ENCODE assay signal across 1 cellular context in the genomic region with DNA sequence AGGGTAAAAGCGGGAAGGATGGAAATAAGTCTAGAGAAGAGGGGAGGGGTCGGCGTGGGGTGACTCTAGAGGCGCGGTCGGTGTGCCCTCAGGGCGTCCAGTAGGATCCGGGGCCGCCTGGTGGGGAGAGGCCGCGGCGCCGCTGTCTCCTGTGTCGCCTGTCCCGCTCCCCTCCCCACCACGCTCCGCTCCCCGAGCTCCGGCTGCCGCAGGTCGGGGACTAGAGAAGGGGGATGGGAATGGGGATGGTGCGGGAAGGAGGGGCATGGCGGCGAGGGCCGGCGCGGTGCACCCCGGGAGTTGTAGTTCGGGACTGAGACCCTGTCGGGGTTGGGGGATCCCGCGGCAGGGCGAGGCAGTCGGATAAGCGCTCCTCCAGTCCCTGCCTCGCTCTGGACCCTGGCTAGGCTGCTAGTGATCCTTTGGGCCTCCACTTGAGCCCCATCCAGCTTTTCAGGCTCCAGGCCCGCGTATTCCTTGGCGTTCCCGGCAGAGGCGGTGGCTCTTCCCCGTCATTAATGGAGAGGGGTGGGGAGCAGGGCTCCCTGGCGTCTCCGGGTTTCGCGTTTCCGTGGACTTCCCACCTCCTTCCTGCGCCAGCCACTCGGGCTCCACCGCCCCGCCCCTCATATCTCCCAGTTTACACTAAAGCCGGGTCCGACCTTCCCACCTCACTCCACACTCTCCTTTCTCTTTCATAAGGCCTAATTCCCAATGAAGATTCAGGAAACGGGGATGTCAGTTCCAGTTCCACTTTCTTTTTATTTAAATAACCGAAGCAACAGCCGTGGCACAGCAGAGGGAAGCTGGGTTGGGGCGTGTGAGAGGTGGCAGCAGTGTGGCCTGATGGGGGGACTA.
TF ChIP-seq lines count a peak whose summit lies in the region.

Gene ENTREP3, minus strand, starts transcription at position 241 of the 858 bp plus-strand sequence. CDS start 606 bp downstream, outside the sequence.

TF ChIP-seq in HEK293, 187 proteins besides CTCF, POLR2A, EP300 and RAD21 (continued from another document):
- TF ChIP-seq ZNF501 (tag by site-specific recombination; IDR thresholded peaks at IDR 0.05) (peak; percentile 67; the same call in 1 of the 2 replicates), ZNF239 (tag by site-specific recombination; IDR thresholded peaks at IDR 0.05) (no peak), ZNF701 (tag by site-specific recombination; IDR thresholded peaks at IDR 0.05) (no peak), MZF1 (tag by site-specific recombination; IDR thresholded peaks at IDR 0.05; ENCODE audit: borderline replicate concordance) (peak; percentile 98), KLF16 (tag by site-specific recombination; IDR thresholded peaks at IDR 0.05) (peak; percentile 93), ZNF548 (tag by site-specific recombination; IDR thresholded peaks at IDR 0.05) (no peak), ZBTB21 (tag by site-specific recombination; IDR thresholded peaks at IDR 0.05) (no peak), ZNF155 (tag by site-specific recombination; IDR thresholded peaks at IDR 0.05) (no peak), ZNF639 (tag by site-specific recombination; IDR thresholded peaks at IDR 0.05) (peak; percentile 55; the same call in 1 of the 2 replicates), ZNF324 (tag by site-specific recombination; IDR thresholded peaks at IDR 0.05) (peak; percentile 77; the same call in 1 of the 2 replicates), ZNF404 (tag by site-specific recombination; IDR thresholded peaks at IDR 0.05) (no peak), KLF9 (tag by site-specific recombination; IDR thresholded peaks at IDR 0.05; ENCODE audit: low read depth) (peak; percentile 41), PRDM1 (tag by site-specific recombination; IDR thresholded peaks at IDR 0.05) (peak; percentile 65), ZNF335 (tag by site-specific recombination; conservative IDR thresholded peaks at IDR 0.05) (peak; percentile 77), TCF7L2 (IDR thresholded peaks at IDR 0.05; ENCODE audit: borderline replicate concordance, low read depth, low read length) (no peak), ZNF48 (tag by site-specific recombination; IDR thresholded peaks at IDR 0.05) (no peak), SP7 (tag by site-specific recombination; IDR thresholded peaks at IDR 0.05) (peak; percentile 82)
- TF ChIP-seq, protein P1, sequence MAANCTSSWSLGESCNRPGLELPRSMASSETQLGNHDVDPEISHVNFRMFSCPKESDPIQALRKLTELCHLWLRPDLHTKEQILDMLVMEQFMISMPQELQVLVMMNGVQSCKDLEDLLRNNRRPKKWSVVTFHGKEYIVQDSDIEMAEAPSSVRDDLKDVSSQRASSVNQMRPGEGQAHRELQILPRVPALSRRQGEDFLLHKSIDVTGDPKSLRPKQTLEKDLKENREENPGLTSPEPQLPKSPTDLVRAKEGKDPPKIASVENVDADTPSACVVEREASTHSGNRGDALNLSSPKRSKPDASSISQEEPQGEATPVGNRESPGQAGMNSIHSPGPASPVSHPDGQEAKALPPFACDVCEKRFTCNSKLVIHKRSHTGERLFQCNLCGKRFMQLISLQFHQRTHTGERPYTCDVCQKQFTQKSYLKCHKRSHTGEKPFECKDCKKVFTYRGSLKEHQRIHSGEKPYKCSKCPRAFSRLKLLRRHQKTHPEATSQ (tag by site-specific recombination; IDR thresholded peaks at IDR 0.05) = peak; percentile 32; the same call in 1 of the 2 replicates
- TF ChIP-seq, protein P2, sequence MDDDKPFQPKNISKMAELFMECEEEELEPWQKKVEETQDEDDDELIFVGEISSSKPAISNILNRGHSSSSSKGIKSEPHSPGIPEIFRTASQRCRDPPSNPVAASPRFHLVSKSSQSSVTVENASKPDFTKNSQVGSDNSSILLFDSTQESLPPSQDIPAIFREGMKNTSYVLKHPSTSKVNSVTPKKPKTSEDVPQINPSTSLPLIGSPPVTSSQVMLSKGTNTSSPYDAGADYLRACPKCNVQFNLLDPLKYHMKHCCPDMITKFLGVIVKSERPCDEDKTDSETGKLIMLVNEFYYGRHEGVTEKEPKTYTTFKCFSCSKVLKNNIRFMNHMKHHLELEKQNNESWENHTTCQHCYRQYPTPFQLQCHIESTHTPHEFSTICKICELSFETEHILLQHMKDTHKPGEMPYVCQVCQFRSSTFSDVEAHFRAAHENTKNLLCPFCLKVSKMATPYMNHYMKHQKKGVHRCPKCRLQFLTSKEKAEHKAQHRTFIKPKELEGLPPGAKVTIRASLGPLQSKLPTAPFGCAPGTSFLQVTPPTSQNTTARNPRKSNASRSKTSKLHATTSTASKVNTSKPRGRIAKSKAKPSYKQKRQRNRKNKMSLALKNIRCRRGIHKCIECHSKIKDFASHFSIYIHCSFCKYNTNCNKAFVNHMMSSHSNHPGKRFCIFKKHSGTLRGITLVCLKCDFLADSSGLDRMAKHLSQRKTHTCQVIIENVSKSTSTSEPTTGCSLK (tag by site-specific recombination; IDR thresholded peaks at IDR 0.05) = no peak
TF ChIP-seq in HEK293: peak in this region for 56.
